ENCODE assay signal across 11 cellular contexts in genomic region chr3:72816843-72817485, GRCh38. TPM values are rescaled to one million over a fixed set of nuclear protein-coding genes. Genes with fewer than 3 reads are reported as not detected.
DNase-seq lines count a peak whose midpoint lies in the region; ATAC-seq, FAIRE-seq and TF ChIP-seq lines count a peak whose summit lies in the region.
"Had no signal": no experiment of that assay in that cellular context is flagged by ENCODE, and none has a peak within 500 bp of the region (broad histone marks: within the 10 kb centered on the region; RNA-seq: fewer than 3 reads in every experiment).

No MANE protein-coding gene starts in this region.

- POLR2A ChIA-PET in Caco-2 (lab: Charles Lee): no interaction called here

- TF ChIP-seq CTCF in Caco-2 (IDR thresholded peaks at IDR 0.05; ENCODE audit: insufficient read depth in 1 of 2, low read depth in 1 of 2, low read length in 1 of 2, severe bottlenecking in 1 of 2, unreplicated experiment in 1 of 2) (no peak), upper lobe of right lung (IDR thresholded peaks at IDR 0.05) (no peak)

- H3K4me3 Mint-ChIP-seq in Caco-2 (ENCODE audit: unreplicated experiment): no peak overlapping the region
- H3K4me3 Mint-ChIP-seq: dendritic cell treated with granulocyte-macrophage colony-stimulating factor and Interleukin-4, amounts not matched to agents 40 ng/mL and 50 ng/mL, for 4 days had no signal

- H3K27me3 ChIP-seq in Caco-2 (replicated peaks; ENCODE audit: control insufficient read depth, insufficient read depth, low read length) (no peaks in the 10 kb centered on the region), upper lobe of right lung (no peaks in the 10 kb centered on the region)

- BruUV-seq in Caco-2 (replicated peaks; lab: Mats Ljungman, UMichigan): no TSS peak

- H3K27me3 Mint-ChIP-seq in Caco-2 (ENCODE audit: insufficient read depth, unreplicated experiment): no peaks in the 10 kb centered on the region
- H3K27me3 Mint-ChIP-seq: dendritic cell treated with granulocyte-macrophage colony-stimulating factor and Interleukin-4, amounts not matched to agents 40 ng/mL and 50 ng/mL, for 4 days had no signal

- H3K36me3 ChIP-seq in Caco-2 (ENCODE audit: control insufficient read depth, insufficient read depth, low read length) (no peaks in the 10 kb centered on the region), upper lobe of right lung (peaks cover 10% of the 10 kb centered on the region)

- ATAC-seq in GM21619 (IDR thresholded peaks at IDR 0.05; ENCODE audit: unreplicated experiment) (peak; percentile 54), HG03378 (IDR thresholded peaks at IDR 0.05; ENCODE audit: unreplicated experiment) (peak; percentile 73), upper lobe of right lung (no peak)

- no peaks in the 10 kb centered on the region for H3K9me3 Mint-ChIP-seq in Caco-2 (ENCODE audit: unreplicated experiment)
- H3K9me3 Mint-ChIP-seq: dendritic cell treated with granulocyte-macrophage colony-stimulating factor and Interleukin-4, amounts not matched to agents 40 ng/mL and 50 ng/mL, for 4 days had no signal

- peaks cover 8% of the 10 kb centered on the region for H3K4me1 Mint-ChIP-seq in Caco-2 (ENCODE audit: low read depth, unreplicated experiment)

- FAIRE-seq in islet of Langerhans (lab: Jason Lieb, UNC): peak; percentile 47

- no peaks in the 10 kb centered on the region for H3K36me3 Mint-ChIP-seq in Caco-2 (ENCODE audit: insufficient read depth, unreplicated experiment)

- H3K9me3 ChIP-seq in Caco-2: no peaks in the 10 kb centered on the region
- no peaks in the 10 kb centered on the region for H3K9me3 ChIP-seq in upper lobe of right lung

- peaks cover 18% of the 10 kb centered on the region for H3K4me1 ChIP-seq in Caco-2
- peaks cover 21% of the 10 kb centered on the region for H3K4me1 ChIP-seq in upper lobe of right lung

- H3K4me3 ChIP-seq in Caco-2 (ENCODE audit: low read depth, low read length) (no peak overlapping the region), upper lobe of right lung (no peak overlapping the region)

- DNase-seq in activated CD4-positive, alpha-beta T cell treated with anti-CD3 and anti-CD28 coated beads for 48 hours: peak; percentile 11
- no peak for DNase-seq in activated CD4-positive, alpha-beta T cell treated with anti-CD3 and anti-CD28 coated beads, Interleukin-2, amount 50 U/mL, for 4 hours
- no peak for DNase-seq in effector CD8-positive, alpha-beta T cell (lab: John Stamatoyannopoulos, UW)
- no peak for DNase-seq in Caco-2
- DNase-seq in upper lobe of right lung: no peak
- DNase-seq: activated CD8-positive, alpha-beta memory T cell treated with anti-CD3 and anti-CD28 coated beads, Interleukin-2, amount 50 U/mL, for 4 hours; SIG-M5 had no signal

- CTCF ChIA-PET in Caco-2 (lab: Charles Lee): no interaction called here

- intact Hi-C loops in Caco-2 (cut with micrococcal nuclease; ENCODE audit: unreplicated experiment): loop anchor here (10.0 kb wide), 1 partner anchor 92 kb away; no protein-coding TSS in a partner anchor
- intact Hi-C loops in upper lobe of right lung (cut with DNase I): no loop called here

- no peak overlapping the region for H3K27ac ChIP-seq in upper lobe of right lung

- no peak overlapping the region for H3K27ac Mint-ChIP-seq in Caco-2 (ENCODE audit: unreplicated experiment)
- H3K27ac Mint-ChIP-seq: dendritic cell treated with granulocyte-macrophage colony-stimulating factor and Interleukin-4, amounts not matched to agents 40 ng/mL and 50 ng/mL, for 4 days had no signal

RNA-seq across cellular contexts. Expression of gene SHQ1, which starts 31.3 kb away (rescaled TPM):
- total RNA-seq in Caco-2 (2022) (18.8 and 20.2 TPM in 2 replicates), upper lobe of right lung (17.3 TPM)
